31 cellular contexts compared by ENCODE assay signal in genomic region chr4:138275216-138275615, GRCh38. TPM values are rescaled to one million over a fixed set of nuclear protein-coding genes. Genes with fewer than 3 reads are reported as not detected.
A peak's percentile ranks its signal among the peaks of the same experiment; 100 is the strongest.
DNase-seq lines count a peak whose midpoint lies in the region; TF ChIP-seq lines count a peak whose summit lies in the region.
"Had no signal": no experiment of that assay in that cellular context is flagged by ENCODE, and none has a peak within 500 bp of the region (broad histone marks: within the 10 kb centered on the region; RNA-seq: fewer than 3 reads in every experiment).

No MANE protein-coding gene starts in this region.

- H3K36me3 ChIP-seq in SJSA1 (no peaks in the 10 kb centered on the region), osteoblast (ENCODE audit: insufficient read depth, low read length) (no peaks in the 10 kb centered on the region)
- H3K36me3 ChIP-seq: BLaER1, esophagus muscularis mucosa, gastroesophageal sphincter, thyroid gland had no signal

- H3K4me1 ChIP-seq in SJSA1 (replicated peaks): peaks cover 36% of the 10 kb centered on the region
- H3K4me1 ChIP-seq in osteoblast (ENCODE audit: insufficient read depth, low read length): peaks cover 11% of the 10 kb centered on the region
- H3K4me1 ChIP-seq: BLaER1, thyroid gland had no signal

- H3K79me2 ChIP-seq in osteoblast (ENCODE audit: insufficient read depth, low read length): no peaks in the 10 kb centered on the region

- intact Hi-C loops in cardiac septum (cut with DNase I): no loop called here

- no peaks in the 10 kb centered on the region for H4K20me1 ChIP-seq in osteoblast (ENCODE audit: insufficient read depth, low read length)
- H4K20me1 ChIP-seq: BLaER1 had no signal

- H3K4me1 Mint-ChIP-seq in endothelial cell (ENCODE audit: unreplicated experiment): peaks cover 2% of the 10 kb centered on the region
- H3K4me1 Mint-ChIP-seq: immature natural killer cell; naive thymus-derived CD4-positive, alpha-beta T cell; stimulated activated naive CD8-positive, alpha-beta T cell treated with anti-CD3 and anti-CD28 coated beads, Interleukin-15, amount 100 ng/mL, for 72 hours had no signal

- H3K27ac ChIP-seq in SJSA1 (peak overlapping the region; percentile 92), osteoblast (ENCODE audit: low read depth, low read length) (peak overlapping the region; percentile 87)
- H3K27ac ChIP-seq: BLaER1, coronary artery, esophagus muscularis mucosa, gastroesophageal sphincter, RWPE1, thyroid gland, VCaP had no signal

- peak overlapping the region; percentile 45 for H3K27ac Mint-ChIP-seq in endothelial cell (ENCODE audit: unreplicated experiment)
- H3K27ac Mint-ChIP-seq: immature natural killer cell; naive thymus-derived CD4-positive, alpha-beta T cell; stimulated activated naive CD8-positive, alpha-beta T cell treated with anti-CD3 and anti-CD28 coated beads, Interleukin-15, amount 100 ng/mL, for 72 hours had no signal

- H3K9me3 Mint-ChIP-seq in endothelial cell (ENCODE audit: unreplicated experiment): no peaks in the 10 kb centered on the region
- H3K9me3 Mint-ChIP-seq: stimulated activated naive CD8-positive, alpha-beta T cell treated with anti-CD3 and anti-CD28 coated beads, Interleukin-15, amount 100 ng/mL, for 72 hours had no signal

- TF ChIP-seq CTCF in AG10803 (conservative IDR thresholded peaks at IDR 0.05; ENCODE audit: low read length): no peak
- TF ChIP-seq CTCF in endothelial cell (IDR thresholded peaks at IDR 0.05; ENCODE audit: unreplicated experiment): no peak
- no peak for TF ChIP-seq CTCF in osteoblast (IDR thresholded peaks at IDR 0.05; ENCODE audit: extremely low read depth, low read depth, low read length)

- no peak overlapping the region for H3K4me2 ChIP-seq in osteoblast (ENCODE audit: insufficient read depth, low read length)
- H3K4me2 ChIP-seq: BLaER1 had no signal

- H3K36me3 Mint-ChIP-seq in endothelial cell (ENCODE audit: low read depth, unreplicated experiment): no peaks in the 10 kb centered on the region
- H3K36me3 Mint-ChIP-seq: immature natural killer cell; naive thymus-derived CD4-positive, alpha-beta T cell had no signal

- no peak overlapping the region for H3K4me3 Mint-ChIP-seq in endothelial cell (ENCODE audit: unreplicated experiment)
- H3K4me3 Mint-ChIP-seq: activated T-cell treated with anti-CD3 and anti-CD28 coated beads, Interleukin-2, amount 50 U/mL, for 4 hours; immature natural killer cell; naive thymus-derived CD4-positive, alpha-beta T cell; stimulated activated naive CD8-positive, alpha-beta T cell treated with anti-CD3 and anti-CD28 coated beads, Interleukin-15, amount 100 ng/mL, for 72 hours had no signal

- peak; percentile 28 for DNase-seq in AG10803 (ENCODE audit: low read depth)
- DNase-seq in SJSA1 (ENCODE audit: low read depth in 1 of 2, low spot score in 2 of 2): no peak
- DNase-seq in endothelial cell (ENCODE audit: low spot score): no peak
- no peak for DNase-seq in osteoblast (ENCODE audit: insufficient read length, low spot score, missing footprints)
- no peak for DNase-seq in cardiac septum (ENCODE audit: low spot score)
- DNase-seq in D341Med (ENCODE audit: low spot score): no peak
- DNase-seq in RKO (ENCODE audit: low spot score): no peak
- no peak for DNase-seq in NCI-H187 treated with DMSO at 0.1 percent for 48 hours (lab: John Stamatoyannopoulos, UW)
- DNase-seq: activated CD4-positive, alpha-beta T cell treated with anti-CD3 and anti-CD28 coated beads for 4 hours; activated naive CD4-positive, alpha-beta T cell; activated T-cell treated with anti-CD3 and anti-CD28 coated beads, Interleukin-2, amount 50 U/mL, for 4 hours; DMS79 treated with DMSO at 0.1 percent for 48 hours; GF-D8; immature natural killer cell; KBM-7; MM.1S; naive thymus-derived CD4-positive, alpha-beta T cell; NCI-H2081; NCI-H446; NCI-H774; small intestine; stimulated activated CD4-positive, alpha-beta T cell treated with anti-CD3 and anti-CD28 coated beads, Interleukin-1b, Interleukin-23, amount 100 ng/mL, for 48 hours; stimulated activated CD8-positive, alpha-beta memory T cell treated with anti-CD3 and anti-CD28 coated beads, Interleukin-4, amount 100 ng/mL, for 48 hours; stimulated activated naive CD8-positive, alpha-beta T cell treated with anti-CD3 and anti-CD28 coated beads, Interleukin-15, amount 100 ng/mL, for 72 hours; thyroid gland had no signal

- H3K9me3 ChIP-seq in SJSA1 (replicated peaks): no peaks in the 10 kb centered on the region
- no peaks in the 10 kb centered on the region for H3K9me3 ChIP-seq in osteoblast (ENCODE audit: low read depth, low read length)
- H3K9me3 ChIP-seq: BLaER1, esophagus muscularis mucosa, gastroesophageal sphincter, thyroid gland had no signal

- no peaks in the 10 kb centered on the region for H3K27me3 Mint-ChIP-seq in endothelial cell (ENCODE audit: unreplicated experiment)
- H3K27me3 Mint-ChIP-seq: stimulated activated naive CD8-positive, alpha-beta T cell treated with anti-CD3 and anti-CD28 coated beads, Interleukin-15, amount 100 ng/mL, for 72 hours had no signal

- H2AFZ ChIP-seq in osteoblast (ENCODE audit: low read length): no peak overlapping the region

- H3K4me3 ChIP-seq in AG10803 (ENCODE audit: low read length): no peak overlapping the region
- H3K4me3 ChIP-seq in SJSA1: no peak overlapping the region
- no peak overlapping the region for H3K4me3 ChIP-seq in osteoblast (ENCODE audit: insufficient read depth, low read length)
- H3K4me3 ChIP-seq: BLaER1, coronary artery, esophagus muscularis mucosa, gastroesophageal sphincter, thyroid gland had no signal

- H3K27me3 ChIP-seq in SJSA1 (replicated peaks) (no peaks in the 10 kb centered on the region), osteoblast (ENCODE audit: insufficient read depth, low read length) (no peaks in the 10 kb centered on the region)
- H3K27me3 ChIP-seq: BLaER1, esophagus muscularis mucosa, gastroesophageal sphincter, thyroid gland had no signal

RNA-seq across cellular contexts. Expression of gene SLC7A11, which starts 33.1 kb away (rescaled TPM):
- total RNA-seq in SJSA1 (2014; rRNA removed; shearing (Covaris generic)): 33.0 and 45.5 TPM in 2 replicates
- total RNA-seq in endothelial cell (ENCODE audit: unreplicated experiment) (5.1 TPM), osteoblast (46.3 and 55.7 TPM in 2 replicates), cardiac septum (0.19 TPM)
